In the genomic region with DNA sequence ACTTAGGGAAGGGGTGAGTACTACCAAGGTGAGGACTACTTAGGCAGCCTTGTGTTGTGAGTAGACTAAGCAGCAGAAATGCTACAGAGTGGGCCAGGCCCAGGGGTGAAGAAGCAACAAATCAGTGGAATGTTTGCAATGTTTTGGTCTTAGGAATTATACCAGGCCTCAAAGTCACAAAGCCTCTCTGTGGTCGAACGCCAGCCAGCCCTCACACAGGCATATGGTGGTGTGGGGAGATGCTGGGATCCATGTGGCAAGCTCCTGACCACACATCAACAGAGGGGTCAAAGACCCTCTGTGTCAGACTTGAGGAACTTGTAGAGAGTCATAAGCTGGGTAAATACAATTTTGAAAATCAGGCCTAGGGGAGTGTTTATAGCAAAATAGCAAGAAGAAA, we compare ENCODE assay signal across 23 cellular contexts.
DNase-seq lines count a peak whose midpoint lies in the region; ATAC-seq, FAIRE-seq and TF ChIP-seq lines count a peak whose summit lies in the region.
"Had no signal": no experiment of that assay in that cellular context is flagged by ENCODE, and none has a peak within 500 bp of the region (broad histone marks: within the 10 kb centered on the region; RNA-seq: fewer than 3 reads in every experiment).

No MANE protein-coding gene starts in this region.

- no peaks in the 10 kb centered on the region for H3K23me2 ChIP-seq in H1 (ENCODE audit: low read depth, low read length)

- POLR2A ChIA-PET in CD4-positive, alpha-beta memory T cell (lab: Charles Lee; ENCODE audit: partially characterized antibody), result interaction anchor here (0.6 to 7.7 kb wide), 30 partner anchors 9 to 378 kb away, joined by 3 to 108 read pairs (median 4); a partner anchor contains a TSS
- POLR2A ChIA-PET in H1 (lab: Charles Lee; ENCODE audit: partially characterized antibody), result no interaction called here
- POLR2A ChIA-PET in GM10248 (lab: Yijun Ruan, JAX), result no interaction called here

- 0 out of 2 replicates have a peak overlapping the region, but pooled peaks have one; percentile 53 for H2BK15ac ChIP-seq in H1 (ENCODE audit: low read length)

- ATAC-seq in activated T-helper 17 cell treated with anti-CD3 and anti-CD28 coated beads, Interleukin-2, amount 50 U/mL, for 72 hours (replicated peaks), result peak; percentile 15
- ATAC-seq in foreskin keratinocyte, result no peak
- ATAC-seq in Right ventricle myocardium superior (ENCODE audit: poor library complexity), result no peak
- ATAC-seq: GM23338 had no signal

- H3K27ac ChIP-seq in CD4-positive, alpha-beta memory T cell (ENCODE audit: low read depth, low read length), result peak overlapping the region; percentile 63
- no peak overlapping the region for H3K27ac ChIP-seq in H1 (ENCODE audit: low read depth, low read length)
- H3K27ac ChIP-seq in foreskin keratinocyte, result no peak overlapping the region
- H3K27ac ChIP-seq: epithelial cell of prostate, KMS-11, PC-9, upper lobe of right lung had no signal

- H3K79me1 ChIP-seq in H1 (ENCODE audit: low read depth, low read length), result no peaks in the 10 kb centered on the region

- no peak overlapping the region for H2BK12ac ChIP-seq in H1 (ENCODE audit: low read depth, low read length)

- CTCF ChIA-PET in CD4-positive, alpha-beta memory T cell (lab: Charles Lee; ENCODE audit: partially characterized antibody), result interaction anchor here (0.9 to 2.6 kb wide), 11 partner anchors 8 to 332 kb away, joined by 3 to 17 read pairs (median 5); no protein-coding TSS in a partner anchor
- CTCF ChIA-PET in H1 (lab: Charles Lee; ENCODE audit: partially characterized antibody), result interaction anchor here (0.5 to 0.7 kb wide), 2 partner anchors 441 to 652 kb away, joined by 3 read pairs; no protein-coding TSS in a partner anchor
- CTCF ChIA-PET in GM10248 (lab: Yijun Ruan, JAX), result interaction anchor here (0.9 to 1.8 kb wide), 8 partner anchors 11 to 191 kb away, joined by 3 to 4 read pairs (median 3); no protein-coding TSS in a partner anchor

- no peak for TF ChIP-seq EP300 in H1 (IDR thresholded peaks at IDR 0.05; ENCODE audit: borderline replicate concordance in 1 of 2, low read depth in 2 of 2, low read length in 2 of 2)

- no peaks in the 10 kb centered on the region for H3K9me3 ChIP-seq in CD4-positive, alpha-beta memory T cell (ENCODE audit: control insufficient read depth in 1 of 2, low read length in 2 of 2)
- no peaks in the 10 kb centered on the region for H3K9me3 ChIP-seq in H1 (ENCODE audit: insufficient read depth in 2 of 2, low read depth in 1 of 2, low read length in 1 of 2)
- H3K9me3 ChIP-seq: upper lobe of right lung had no signal

- TF ChIP-seq CTCF in H1 (IDR thresholded peaks at IDR 0.05; ENCODE audit: control extremely low read depth in 1 of 3, insufficient read depth in 1 of 3, low read depth in 1 of 3, low read length in 3 of 3) (no peak), foreskin keratinocyte (conservative IDR thresholded peaks at IDR 0.05) (no peak), GM10248 (IDR thresholded peaks at IDR 0.05; ENCODE audit: control extremely low read depth, extremely low read depth, low read depth, missing control alignments) (no peak)

- H2BK5ac ChIP-seq in H1 (ENCODE audit: low read depth, low read length), result no peak overlapping the region

- no peak for TF ChIP-seq RAD21 in H1 (IDR thresholded peaks at IDR 0.05 in 1 of 2, conservative IDR thresholded peaks at IDR 0.05 in 1 of 2; ENCODE audit: low read depth in 2 of 2, low read length in 2 of 2)

- H3K4me3 Mint-ChIP-seq in T-helper 2 cell treated with Interferon-gamma antibody and Interleukin-4, amounts not matched to agents 5 μg/mL and 100 μg/mL, for 36 hours, result peak overlapping the region; percentile 60
- peak overlapping the region; percentile 77 to 91 (median 84) for H3K4me3 Mint-ChIP-seq in CD4-positive, alpha-beta memory T cell
- H3K4me3 Mint-ChIP-seq in activated T-helper 17 cell treated with anti-CD3 and anti-CD28 coated beads, Interleukin-2, amount 50 U/mL, for 72 hours, result peak overlapping the region; percentile 52
- H3K4me3 Mint-ChIP-seq: GM23338 had no signal

- H3K56ac ChIP-seq in H1 (replicated peaks; ENCODE audit: insufficient read length, low read depth, low read length), result no peak overlapping the region

- no peak overlapping the region for H4K91ac ChIP-seq in H1 (replicated peaks; ENCODE audit: insufficient read length, low read length)

- no peak overlapping the region for H3K23ac ChIP-seq in H1 (ENCODE audit: insufficient read length)

- no peak for TF ChIP-seq POLR2A in H1 (IDR thresholded peaks at IDR 0.05; ENCODE audit: control extremely low read depth in 1 of 2, low read depth in 2 of 2, low read length in 2 of 2)

- peaks cover 95% of the 10 kb centered on the region for H3K4me1 ChIP-seq in CD4-positive, alpha-beta memory T cell (ENCODE audit: insufficient read depth, low read length)
- H3K4me1 ChIP-seq in H1 (replicated peaks in 1 of 4; ENCODE audit: control insufficient read depth in 3 of 4, insufficient read depth in 4 of 4, low read length in 3 of 4) (peaks cover 2 to 8% (median 5%) of the 10 kb centered on the region in 4 experiments; a peak in 4 of 7 replicates), foreskin keratinocyte (no peaks in the 10 kb centered on the region)
- H3K4me1 ChIP-seq: upper lobe of right lung had no signal

- H3K4me1 Mint-ChIP-seq in T-helper 2 cell treated with Interferon-gamma antibody and Interleukin-4, amounts not matched to agents 5 μg/mL and 100 μg/mL, for 36 hours (ENCODE audit: low read depth), result peaks cover 63% of the 10 kb centered on the region
- peaks cover 69 to 95% (median 82%) of the 10 kb centered on the region in 4 donors for H3K4me1 Mint-ChIP-seq in CD4-positive, alpha-beta memory T cell
- peaks cover 62% of the 10 kb centered on the region for H3K4me1 Mint-ChIP-seq in activated T-helper 17 cell treated with anti-CD3 and anti-CD28 coated beads, Interleukin-2, amount 50 U/mL, for 72 hours

- H3K14ac ChIP-seq in H1 (ENCODE audit: insufficient read length), result no peak overlapping the region

- 94% methylated on average over 2 of the region's 2 CpGs; no CpG with 5 or more reads in 1 of the 2 experiments for WGBS in H1 (ENCODE audit: extremely low coverage in 1 of 2, insufficient coverage in 1 of 2, insufficient read length in 1 of 2, insufficient replicate concordance in 2 of 2, low coverage in 1 of 2, low lambda C conversion rate in 2 of 2, missing lambda C conversion rate in 1 of 2), 2 experiments

- FAIRE-seq in H1 (lab: Jason Lieb, UNC), result no peak
- FAIRE-seq: astrocyte, G401.6, small intestine, TTC549 had no signal

- no peaks in the 10 kb centered on the region for H3K79me2 ChIP-seq in H1 (ENCODE audit: control insufficient read depth in 1 of 2, insufficient read depth in 2 of 2, low read length in 2 of 2)

- H3K9ac ChIP-seq in H1 (replicated peaks in 1 of 4; ENCODE audit: extremely low read depth in 1 of 4, low read depth in 3 of 4, low read length in 3 of 4), result no peak overlapping the region
- H3K9ac ChIP-seq: KMS-11 had no signal

- H4K5ac ChIP-seq in H1 (ENCODE audit: insufficient read length, low read depth, low read length), result no peak overlapping the region

- H2BK120ac ChIP-seq in H1 (replicated peaks; ENCODE audit: low read depth, low read length), result no peak overlapping the region

- H2AK5ac ChIP-seq in H1 (ENCODE audit: low read depth, low read length), result no peak overlapping the region

- H3K4me3 ChIP-seq in CD4-positive, alpha-beta memory T cell (ENCODE audit: low read length in 2 of 2), result peak overlapping the region; percentile 43 to 87
- no peak overlapping the region for H3K4me3 ChIP-seq in H1 (ENCODE audit: extremely low read depth in 1 of 4, insufficient read depth in 2 of 4, low read depth in 3 of 4, low read length in 4 of 4)
- H3K4me3 ChIP-seq: GM23338, lung, PC-9, upper lobe of right lung had no signal

- no peak overlapping the region for H3K4me2 ChIP-seq in H1 (ENCODE audit: insufficient read depth in 1 of 2, low read depth in 2 of 2, low read length in 2 of 2)
- H3K4me2 ChIP-seq: GM23338, KMS-11, PC-9 had no signal

- no peaks in the 10 kb centered on the region for H4K20me1 ChIP-seq in H1 (replicated peaks in 1 of 2; ENCODE audit: control insufficient read depth in 1 of 2, insufficient read depth in 2 of 2, low read length in 2 of 2)

- H3K4ac ChIP-seq in H1 (replicated peaks; ENCODE audit: insufficient read length, low read depth, low read length), result no peak overlapping the region

- no peak for DNase-seq in T-helper 2 cell treated with Interferon-gamma antibody and Interleukin-4, amounts not matched to agents 5 μg/mL and 100 μg/mL, for 36 hours (ENCODE audit: low spot score)
- no peak for DNase-seq in T-helper 2 cell
- no peak for DNase-seq in CD4-positive, alpha-beta memory T cell
- no peak for DNase-seq in H1 (ENCODE audit: low read depth in 1 of 2, low spot score in 2 of 2)
- no peak for DNase-seq in foreskin keratinocyte
- no peak for DNase-seq in Right ventricle myocardium superior
- DNase-seq in GM10248 (ENCODE audit: extremely low spot score), result no peak
- DNase-seq: 8988T, DMS53, head of caudate nucleus, NCI-H510A, PC-9, SHP77, small intestine, upper lobe of right lung had no signal

- no peak overlapping the region for H2BK20ac ChIP-seq in H1 (ENCODE audit: low read length)

- no peaks in the 10 kb centered on the region for H3K36me3 ChIP-seq in CD4-positive, alpha-beta memory T cell (ENCODE audit: insufficient read depth, low read length)
- no peaks in the 10 kb centered on the region for H3K36me3 ChIP-seq in H1 (ENCODE audit: control insufficient read depth in 2 of 4, insufficient read depth in 4 of 4, low read length in 3 of 4)
- H3K36me3 ChIP-seq: upper lobe of right lung had no signal

- H3K27ac Mint-ChIP-seq in T-helper 2 cell treated with Interferon-gamma antibody and Interleukin-4, amounts not matched to agents 5 μg/mL and 100 μg/mL, for 36 hours, result peak overlapping the region; percentile 76
- peak overlapping the region; percentile 77 to 96 (median 88) for H3K27ac Mint-ChIP-seq in CD4-positive, alpha-beta memory T cell
- H3K27ac Mint-ChIP-seq in activated T-helper 17 cell treated with anti-CD3 and anti-CD28 coated beads, Interleukin-2, amount 50 U/mL, for 72 hours, result no peak overlapping the region
- H3K27ac Mint-ChIP-seq: GM23338 had no signal

- no peaks in the 10 kb centered on the region for H3K27me3 ChIP-seq in CD4-positive, alpha-beta memory T cell (ENCODE audit: insufficient read depth, low read length)
- H3K27me3 ChIP-seq in H1 (replicated peaks in 1 of 4; ENCODE audit: control insufficient read depth in 3 of 4, extremely low read depth in 1 of 4, insufficient read depth in 3 of 4, low read length in 3 of 4) (no peaks in the 10 kb centered on the region), foreskin keratinocyte (peaks cover 18% of the 10 kb centered on the region)
- H3K27me3 ChIP-seq: upper lobe of right lung had no signal

- H3K27me3 Mint-ChIP-seq in T-helper 2 cell treated with Interferon-gamma antibody and Interleukin-4, amounts not matched to agents 5 μg/mL and 100 μg/mL, for 36 hours (ENCODE audit: low read depth), result peaks cover 48% of the 10 kb centered on the region
- no peaks in the 10 kb centered on the region for H3K27me3 Mint-ChIP-seq in CD4-positive, alpha-beta memory T cell
- peaks cover 3% of the 10 kb centered on the region for H3K27me3 Mint-ChIP-seq in activated T-helper 17 cell treated with anti-CD3 and anti-CD28 coated beads, Interleukin-2, amount 50 U/mL, for 72 hours

- peaks cover 14% of the 10 kb centered on the region for H3K36me3 Mint-ChIP-seq in T-helper 2 cell treated with Interferon-gamma antibody and Interleukin-4, amounts not matched to agents 5 μg/mL and 100 μg/mL, for 36 hours (ENCODE audit: low read depth)
- peaks cover 32 to 42% of the 10 kb centered on the region in 2 donors for H3K36me3 Mint-ChIP-seq in CD4-positive, alpha-beta memory T cell
- no peaks in the 10 kb centered on the region for H3K36me3 Mint-ChIP-seq in activated T-helper 17 cell treated with anti-CD3 and anti-CD28 coated beads, Interleukin-2, amount 50 U/mL, for 72 hours (ENCODE audit: low read depth)

- no peak overlapping the region for H3K18ac ChIP-seq in H1 (ENCODE audit: extremely low read depth, low read length)

- intact Hi-C loops in CD4-positive, alpha-beta memory T cell (cut with micrococcal nuclease), result loop anchor here (5.0 kb wide), 1 partner anchor 193 kb away; no protein-coding TSS in a partner anchor
- intact Hi-C loops in Right ventricle myocardium superior (cut with DNase I), result no loop called here

- no peak overlapping the region for H2AFZ ChIP-seq in H1 (ENCODE audit: low read length)
- H2AFZ ChIP-seq: GM23338, PC-9 had no signal

- H3K9me3 Mint-ChIP-seq in T-helper 2 cell treated with Interferon-gamma antibody and Interleukin-4, amounts not matched to agents 5 μg/mL and 100 μg/mL, for 36 hours, result no peaks in the 10 kb centered on the region
- no peaks in the 10 kb centered on the region for H3K9me3 Mint-ChIP-seq in CD4-positive, alpha-beta memory T cell
- no peaks in the 10 kb centered on the region for H3K9me3 Mint-ChIP-seq in activated T-helper 17 cell treated with anti-CD3 and anti-CD28 coated beads, Interleukin-2, amount 50 U/mL, for 72 hours
- H3K9me3 Mint-ChIP-seq: GM23338 had no signal

- no peak overlapping the region for H4K8ac ChIP-seq in H1 (ENCODE audit: extremely low read depth, insufficient read depth, low read length)

Comparison
In these comparisons a context has a peak if more than half of its experiments do, and no peak if none do; other contexts are left out.
1. H3K4me3 ChIP-seq: peak in CD4-positive, alpha-beta memory T cell (2 of 2); none in H1 (0 of 4).
2. Peak in every context shown above with its lines, with median percentiles within 50 percentile points of each other: H3K4me3 Mint-ChIP-seq.